Comparison of ENCODE assay signal across 8 cellular contexts in the genomic region with DNA sequence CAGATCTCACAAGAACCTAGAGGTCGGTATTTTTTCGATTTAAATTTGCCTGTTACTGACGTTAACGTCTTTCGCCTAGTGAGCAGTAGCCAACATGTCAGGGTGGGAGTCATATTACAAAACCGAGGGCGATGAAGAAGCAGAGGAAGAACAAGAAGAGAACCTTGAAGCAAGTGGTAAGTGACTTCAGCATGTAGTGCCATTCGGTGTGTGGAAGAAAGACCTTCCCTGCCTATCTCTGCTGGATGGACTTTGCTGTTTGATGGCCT. TPM values are rescaled to one million over a fixed set of nuclear protein-coding genes. Genes with fewer than 3 reads are reported as not detected.
A peak's percentile ranks its signal among the peaks of the same experiment; 100 is the strongest.
DNase-seq lines count a peak whose midpoint lies in the region; ATAC-seq and TF ChIP-seq lines count a peak whose summit lies in the region.

No MANE protein-coding gene starts in this region.

- H3K36me3 ChIP-seq in kidney epithelial cell (ENCODE audit: control insufficient read depth, insufficient read depth, low read length): no peaks in the 10 kb centered on the region
- H3K36me3 ChIP-seq in suprapubic skin: peaks cover 37% of the 10 kb centered on the region

- peak overlapping the region; percentile 90 for H3K4me3 ChIP-seq in kidney epithelial cell (ENCODE audit: low read depth, low read length)
- peak overlapping the region; percentile 91 for H3K4me3 ChIP-seq in suprapubic skin

- peaks cover 32% of the 10 kb centered on the region for H3K36me3 Mint-ChIP-seq in T-helper 2 cell treated with Interferon-gamma antibody and Interleukin-4, amounts not matched to agents 5 μg/mL and 100 μg/mL, for 36 hours (ENCODE audit: low read depth)

- TF ChIP-seq CTCF in kidney epithelial cell (IDR thresholded peaks at IDR 0.05; ENCODE audit: insufficient read depth, low read length, poor library complexity, severe bottlenecking): no peak
- no peak for TF ChIP-seq CTCF in suprapubic skin (IDR thresholded peaks at IDR 0.05)

- no peaks in the 10 kb centered on the region for H3K9me3 ChIP-seq in suprapubic skin

- TF ChIP-seq POLR2A in suprapubic skin (IDR thresholded peaks at IDR 0.05): no peak

- WGBS in adipose tissue, 3 donors: 2 to 5% (median 4%) methylated on average over 8 of the region's 8 CpGs
- WGBS in suprapubic skin: 2% methylated on average over 8 of the region's 8 CpGs

- H3K27me3 ChIP-seq in kidney epithelial cell (ENCODE audit: control insufficient read depth, insufficient read depth, low read length) (no peaks in the 10 kb centered on the region), suprapubic skin (no peaks in the 10 kb centered on the region)

- H3K27ac ChIP-seq in adipose tissue (ENCODE audit: low read depth, low read length) (peak overlapping the region; percentile 23), suprapubic skin (peak overlapping the region; percentile 95)

- peak overlapping the region; percentile 95 for H3K4me3 Mint-ChIP-seq in T-helper 2 cell treated with Interferon-gamma antibody and Interleukin-4, amounts not matched to agents 5 μg/mL and 100 μg/mL, for 36 hours

- no peaks in the 10 kb centered on the region for H3K9me3 Mint-ChIP-seq in T-helper 2 cell treated with Interferon-gamma antibody and Interleukin-4, amounts not matched to agents 5 μg/mL and 100 μg/mL, for 36 hours

- ATAC-seq in GM18498 (IDR thresholded peaks at IDR 0.05; ENCODE audit: unreplicated experiment): no peak

- H3K4me1 ChIP-seq in suprapubic skin: peaks cover 38% of the 10 kb centered on the region

- H3K27me3 Mint-ChIP-seq in T-helper 2 cell treated with Interferon-gamma antibody and Interleukin-4, amounts not matched to agents 5 μg/mL and 100 μg/mL, for 36 hours (ENCODE audit: low read depth): no peaks in the 10 kb centered on the region

- H3K27ac Mint-ChIP-seq in T-helper 2 cell treated with Interferon-gamma antibody and Interleukin-4, amounts not matched to agents 5 μg/mL and 100 μg/mL, for 36 hours: peak overlapping the region; percentile 97

- DNase-seq in T-helper 2 cell treated with Interferon-gamma antibody and Interleukin-4, amounts not matched to agents 5 μg/mL and 100 μg/mL, for 36 hours (ENCODE audit: low spot score): no peak
- DNase-seq in T-helper 2 cell (no peak), kidney epithelial cell (ENCODE audit: low read depth) (no peak), suprapubic skin (ENCODE audit: low spot score in 2 of 2) (no peak), KG1 (lab: John Stamatoyannopoulos, UW) (no peak), SIG-M5 treated with dmso at 0.1 percent for 504 hours (lab: John Stamatoyannopoulos, UW; ENCODE audit: unreplicated experiment) (no peak)

- H3K4me1 Mint-ChIP-seq in T-helper 2 cell treated with Interferon-gamma antibody and Interleukin-4, amounts not matched to agents 5 μg/mL and 100 μg/mL, for 36 hours (ENCODE audit: low read depth): peaks cover 33% of the 10 kb centered on the region

- no peak for TF ChIP-seq EP300 in suprapubic skin (IDR thresholded peaks at IDR 0.05)

RNA-seq across cellular contexts. Expression of a gene that starts 0.8 kb away (rescaled TPM):
- 100 to 1,000 TPM in 2 of 3 donors, 10 to 100 TPM in 1; 82.5 to 158 (median 152) TPM for polyA plus RNA-seq in adipose tissue
- total RNA-seq in kidney epithelial cell (296 and 309 TPM in 2 replicates), suprapubic skin (100 to 1,000 TPM; 131 to 194 (median 182) TPM)

RNA-seq across cellular contexts. Expression of a gene that starts 1.0 kb away (rescaled TPM):
- polyA plus RNA-seq in adipose tissue: 10 to 100 TPM in 2 of 3 donors, 1 to 10 TPM in 1; 7.0 to 19.6 (median 16.8) TPM
- 31.2 and 31.8 TPM in 2 replicates for total RNA-seq in kidney epithelial cell
- 10 to 100 TPM; 25.6 to 32.9 (median 27.9) TPM for total RNA-seq in suprapubic skin

RNA-seq across cellular contexts. Expression of a gene that starts 32.2 kb away (rescaled TPM):
- 100 to 1,000 TPM in 1 of 3 donors, 10 to 100 TPM in 2; 41.9 to 171 (median 68.4) TPM for polyA plus RNA-seq in adipose tissue
- total RNA-seq in kidney epithelial cell: 32.2 and 48.7 TPM in 2 replicates
- total RNA-seq in suprapubic skin: 10 to 100 TPM; 35.7 to 48.5 (median 40.8) TPM
